In genomic region chr7:25179325-25179724, GRCh38 we compare ENCODE assay signal across 8 cellular contexts. TPM values are rescaled to one million over a fixed set of nuclear protein-coding genes. Genes with fewer than 3 reads are reported as not detected.
A peak's percentile ranks its signal among the peaks of the same experiment; 100 is the strongest.
DNase-seq lines count a peak whose midpoint lies in the region; ATAC-seq and TF ChIP-seq lines count a peak whose summit lies in the region.

No MANE protein-coding gene starts in this region.

- TF ChIP-seq CTCF in GM12875 (IDR thresholded peaks at IDR 0.05; ENCODE audit: borderline replicate concordance, insufficient read depth, low read depth, low read length) = no peak
- TF ChIP-seq CTCF in VCaP (conservative IDR thresholded peaks at IDR 0.05) = no peak
- no peak for TF ChIP-seq CTCF in gastroesophageal sphincter (IDR thresholded peaks at IDR 0.05)

- H3K4me1 ChIP-seq in gastroesophageal sphincter = peaks cover 0 to 18% (median 3%) of the 10 kb centered on the region in 3 donors

- H3K9me3 ChIP-seq in gastroesophageal sphincter = no peaks in the 10 kb centered on the region

- peak overlapping the region; percentile 58 for H3K4me3 ChIP-seq in GM12875 (ENCODE audit: low read depth, low read length)
- peak overlapping the region; percentile 67 to 87 for H3K4me3 ChIP-seq in gastroesophageal sphincter
- H3K4me3 ChIP-seq in skeletal muscle cell (ENCODE audit: low read depth, low read length) = peak overlapping the region; percentile 67

- ATAC-seq in gastroesophageal sphincter = no peak

- H3K27me3 ChIP-seq in gastroesophageal sphincter = no peaks in the 10 kb centered on the region

- peak overlapping the region; percentile 63; the same call in 1 of the 2 replicates for H3K27ac ChIP-seq in VCaP
- peak overlapping the region in 3 of 4 donors; percentile 85 to 92 (median 89) for H3K27ac ChIP-seq in gastroesophageal sphincter

- TF ChIP-seq EP300 in gastroesophageal sphincter (IDR thresholded peaks at IDR 0.05) = no peak

- WGBS in gastroesophageal sphincter (ENCODE audit: low coverage in 1 of 2), 2 donors = 58 to 68% methylated on average over 9 of the region's 9 CpGs

- H3K36me3 ChIP-seq in gastroesophageal sphincter = no peaks in the 10 kb centered on the region

- DNase-seq in skeletal muscle cell (ENCODE audit: low read depth) = no peak
- no peak for DNase-seq in activated gamma-delta T cell (lab: John Stamatoyannopoulos, UW)
- DNase-seq in activated CD4-positive, CD25-positive, alpha-beta regulatory T cell treated with anti-CD3 and anti-CD28 coated beads, Interleukin-2, amount 50 U/mL, for 72 hours = no peak
- no peak for DNase-seq in kidney glomerular epithelial cell (lab: John Stamatoyannopoulos, UW)
- DNase-seq in germinal center (ENCODE audit: low spot score) = no peak

- TF ChIP-seq POLR2A in gastroesophageal sphincter (IDR thresholded peaks at IDR 0.05) = no peak

RNA-seq across cellular contexts. Expression of gene NPVF, which starts 49.0 kb away (rescaled TPM):
- not detected for total RNA-seq in gastroesophageal sphincter

RNA-seq across cellular contexts. Expression of gene CYCS, which starts 54.3 kb away (rescaled TPM):
- 10 to 100 TPM; 44.2 to 61.2 (median 48.5) TPM for total RNA-seq in gastroesophageal sphincter
